ENCODE assay signal across 14 cellular contexts in the genomic region with DNA sequence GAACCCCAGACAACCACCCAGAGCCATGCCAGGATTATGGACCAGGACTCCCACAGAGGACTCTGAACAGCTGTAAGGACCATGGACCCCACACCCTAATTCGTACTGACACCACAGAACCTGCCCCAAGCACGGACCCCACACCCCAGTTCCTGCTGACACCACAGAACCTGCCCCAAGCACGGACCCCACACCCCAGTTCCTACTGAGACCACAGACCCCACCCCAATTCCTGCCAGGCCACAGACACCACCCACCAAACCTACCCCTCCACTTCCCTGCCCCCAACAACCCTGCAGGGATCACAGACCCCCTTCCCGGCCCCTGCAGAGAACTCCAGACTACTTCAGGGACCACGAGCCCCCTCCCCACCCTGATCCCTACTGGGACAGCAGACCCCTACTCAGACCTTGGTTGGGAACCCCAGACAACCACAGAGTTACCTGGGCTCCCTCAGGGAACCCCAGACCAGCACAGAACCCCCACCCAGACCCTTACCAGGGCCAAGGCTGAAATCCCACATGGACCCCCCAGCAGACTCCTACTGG. TPM values are rescaled to one million over a fixed set of nuclear protein-coding genes. Genes with fewer than 3 reads are reported as not detected.
DNase-seq lines count a peak whose midpoint lies in the region; ATAC-seq and TF ChIP-seq lines count a peak whose summit lies in the region.
"Had no signal": no experiment of that assay in that cellular context is flagged by ENCODE, and none has a peak within 500 bp of the region (broad histone marks: within the 10 kb centered on the region; RNA-seq: fewer than 3 reads in every experiment).

No MANE protein-coding gene starts in this region.

- peak overlapping the region; percentile 49 for H3K27ac ChIP-seq in CD8-positive, alpha-beta memory T cell (ENCODE audit: low read depth, low read length)
- H3K27ac ChIP-seq in OCI-LY1 (ENCODE audit: low read depth, low read length, poor library complexity, severe bottlenecking) (peak overlapping the region; percentile 66), neutrophil (peak overlapping the region; percentile 48)
- H3K27ac ChIP-seq: KMS-11, parathyroid adenoma had no signal

- H3F3A ChIP-seq in OCI-LY1 (ENCODE audit: insufficient read depth, low read length) = peaks cover 6% of the 10 kb centered on the region; the same call in 1 of the 2 replicates

- H3K4me3 Mint-ChIP-seq in CD8-positive, alpha-beta memory T cell = peak overlapping the region; percentile 64 to 90 (median 77)
- H3K4me3 Mint-ChIP-seq in chondrocyte (ENCODE audit: unreplicated experiment) = peak overlapping the region; percentile 49

- DNase-seq in CD8-positive, alpha-beta memory T cell = no peak
- DNase-seq in chondrocyte (ENCODE audit: low spot score) (no peak), NCI-H187 treated with DMSO at 0.1 percent for 48 hours (lab: John Stamatoyannopoulos, UW) (no peak), glomerular visceral epithelial cell (ENCODE audit: extremely low spot score) (no peak)
- DNase-seq: NCI-H2081; stimulated activated CD4-positive, alpha-beta T cell treated with anti-CD3 and anti-CD28 coated beads, Interleukin-4, amount 100 ng/mL, for 24 hours; substantia nigra had no signal

- peaks cover 4% of the 10 kb centered on the region; the same call in 1 of the 2 replicates for H4K20me1 ChIP-seq in OCI-LY1 (ENCODE audit: insufficient read depth, low read length)

- no peaks in the 10 kb centered on the region for H3K9me3 Mint-ChIP-seq in CD8-positive, alpha-beta memory T cell
- no peaks in the 10 kb centered on the region for H3K9me3 Mint-ChIP-seq in chondrocyte (ENCODE audit: low read depth)

- H3K36me3 ChIP-seq in CD8-positive, alpha-beta memory T cell (ENCODE audit: insufficient read depth, low read length) = no peaks in the 10 kb centered on the region
- H3K36me3 ChIP-seq in OCI-LY1 (ENCODE audit: insufficient read depth, low read length) (peaks cover 21% of the 10 kb centered on the region; the same call in 1 of the 2 replicates), neutrophil (no peaks in the 10 kb centered on the region)

- H3K4me1 Mint-ChIP-seq in CD8-positive, alpha-beta memory T cell = peaks cover 27 to 35% (median 28%) of the 10 kb centered on the region in 3 donors
- peaks cover 27% of the 10 kb centered on the region for H3K4me1 Mint-ChIP-seq in chondrocyte (ENCODE audit: low read depth)

- H3K27ac Mint-ChIP-seq in CD8-positive, alpha-beta memory T cell = peak overlapping the region in 7 of 8 donors; percentile 37 to 95 (median 80)
- peak overlapping the region; percentile 45 for H3K27ac Mint-ChIP-seq in chondrocyte (ENCODE audit: unreplicated experiment)

- no peak overlapping the region for H2AFZ ChIP-seq in OCI-LY1 (ENCODE audit: low read length)

- POLR2A ChIA-PET in CD8-positive, alpha-beta memory T cell (lab: Charles Lee) = no interaction called here

- TF ChIP-seq CTCF in OCI-LY1 (IDR thresholded peaks at IDR 0.05; ENCODE audit: low read length) = no peak
- TF ChIP-seq CTCF in chondrocyte (IDR thresholded peaks at IDR 0.05) = no peak
- TF ChIP-seq CTCF in neutrophil (IDR thresholded peaks at IDR 0.05) = no peak

- no peak overlapping the region for H3K4me3 ChIP-seq in CD8-positive, alpha-beta memory T cell (ENCODE audit: low read length)
- H3K4me3 ChIP-seq in OCI-LY1 (ENCODE audit: low read depth, low read length, poor library complexity, severe bottlenecking) (no peak overlapping the region), neutrophil (ENCODE audit: low read depth in 1 of 2, low read length in 1 of 2) (no peak overlapping the region)
- H3K4me3 ChIP-seq: HAP-1 had no signal

- peaks cover 0 to 2% of the 10 kb centered on the region in 2 donors for H3K27me3 Mint-ChIP-seq in CD8-positive, alpha-beta memory T cell
- no peaks in the 10 kb centered on the region for H3K27me3 Mint-ChIP-seq in chondrocyte (ENCODE audit: low read depth)

- no peaks in the 10 kb centered on the region for H3K9me2 ChIP-seq in OCI-LY1 (ENCODE audit: low read depth, low read length)

- H3K36me3 Mint-ChIP-seq in CD8-positive, alpha-beta memory T cell = peaks cover 0 to 10% (median 0%) of the 10 kb centered on the region in 3 donors
- no peaks in the 10 kb centered on the region for H3K36me3 Mint-ChIP-seq in chondrocyte (ENCODE audit: low read depth)

- CTCF ChIA-PET in CD8-positive, alpha-beta memory T cell (lab: Charles Lee) = no interaction called here

- peaks cover 16% of the 10 kb centered on the region for H3K4me1 ChIP-seq in CD8-positive, alpha-beta memory T cell (ENCODE audit: insufficient read depth, low read length)
- H3K4me1 ChIP-seq in OCI-LY1 (ENCODE audit: insufficient read depth, low read length, severe bottlenecking) (peaks cover 44% of the 10 kb centered on the region), neutrophil (ENCODE audit: control insufficient read depth in 1 of 2, insufficient read depth in 1 of 2, low read depth in 1 of 2, low read length in 1 of 2) (peaks cover 27 to 28% of the 10 kb centered on the region in 2 experiments)
- H3K4me1 ChIP-seq: parathyroid adenoma had no signal

- H3K79me2 ChIP-seq in OCI-LY1 (ENCODE audit: insufficient read depth, low read length) = peaks cover 32% of the 10 kb centered on the region
- H3K79me2 ChIP-seq: parathyroid adenoma had no signal

- H3K4me2 ChIP-seq in OCI-LY1 (ENCODE audit: low read length) = peak overlapping the region; percentile 16; the same call in 1 of the 2 replicates
- H3K4me2 ChIP-seq: KMS-11 had no signal

- no peaks in the 10 kb centered on the region for H3K9me3 ChIP-seq in CD8-positive, alpha-beta memory T cell (ENCODE audit: low read length)
- H3K9me3 ChIP-seq in OCI-LY1 (ENCODE audit: low read length) (no peaks in the 10 kb centered on the region), neutrophil (no peaks in the 10 kb centered on the region)
- H3K9me3 ChIP-seq: HAP-1 had no signal

- H3K27me3 ChIP-seq in CD8-positive, alpha-beta memory T cell (ENCODE audit: insufficient read depth, low read length, poor library complexity, severe bottlenecking) = no peaks in the 10 kb centered on the region
- no peaks in the 10 kb centered on the region for H3K27me3 ChIP-seq in OCI-LY1 (ENCODE audit: insufficient read depth, low read length)
- H3K27me3 ChIP-seq in neutrophil = no peaks in the 10 kb centered on the region

- no peak for ATAC-seq in HG03520 (IDR thresholded peaks at IDR 0.05; ENCODE audit: unreplicated experiment)
- no peak for ATAC-seq in HG03039 (IDR thresholded peaks at IDR 0.05; ENCODE audit: unreplicated experiment)

- H3K9ac ChIP-seq in OCI-LY1 (ENCODE audit: low read length) = no peak overlapping the region; the same call in 1 of the 2 replicates
- H3K9ac ChIP-seq: KMS-11, parathyroid adenoma had no signal

RNA-seq across cellular contexts. Expression of gene DHRSX, which starts 1.4 kb away (rescaled TPM):
- total RNA-seq in CD8-positive, alpha-beta memory T cell = 10 to 100 TPM; 25.3 to 26.6 TPM
- 21.5 TPM for polyA plus RNA-seq in CD8-positive, alpha-beta memory T cell
- total RNA-seq in chondrocyte = 30.1 to 35.2 TPM (median 35.0 TPM) in 3 replicates

RNA-seq across cellular contexts. Expression of gene ZBED1, which starts 1.4 kb away (rescaled TPM):
- total RNA-seq in CD8-positive, alpha-beta memory T cell = 10 to 100 TPM; 28.0 to 30.0 TPM
- polyA plus RNA-seq in CD8-positive, alpha-beta memory T cell = 41.9 TPM
- 39.8 to 45.0 TPM (median 40.1 TPM) in 3 replicates for total RNA-seq in chondrocyte
